In the genomic region with DNA sequence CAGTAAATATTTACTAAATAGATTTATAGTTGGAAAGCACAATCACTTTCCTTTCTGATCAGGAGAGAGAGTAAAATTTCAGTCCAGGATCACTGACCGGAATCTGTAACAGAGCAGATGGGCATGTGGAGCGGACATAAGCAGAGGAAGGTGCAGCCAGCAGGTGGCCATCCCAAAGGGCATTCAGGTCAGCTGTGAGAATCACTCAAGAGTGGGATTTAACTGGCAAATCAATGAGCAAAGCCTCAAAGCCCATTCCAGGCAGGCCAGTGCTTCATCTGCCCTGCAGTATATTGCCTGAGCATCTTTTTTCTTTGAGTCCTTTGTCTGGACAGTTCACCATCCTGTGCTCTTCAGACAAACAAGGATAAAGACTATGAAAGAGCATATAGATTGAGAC, we compare ENCODE assay signal across 21 cellular contexts.
DNase-seq lines count a peak whose midpoint lies in the region; ATAC-seq and TF ChIP-seq lines count a peak whose summit lies in the region.
"Had no signal": no experiment of that assay in that cellular context is flagged by ENCODE, and none has a peak within 500 bp of the region (broad histone marks: within the 10 kb centered on the region; RNA-seq: fewer than 3 reads in every experiment).

No MANE protein-coding gene starts in this region.

- H3K27me3 ChIP-seq in heart right ventricle: no peaks in the 10 kb centered on the region
- no peaks in the 10 kb centered on the region for H3K27me3 ChIP-seq in esophagus squamous epithelium
- H3K27me3 ChIP-seq in vagina: no peaks in the 10 kb centered on the region
- H3K27me3 ChIP-seq: BLaER1 had no signal

- H3K4me3 ChIP-seq in heart right ventricle (no peak overlapping the region), esophagus squamous epithelium (no peak overlapping the region), vagina (no peak overlapping the region)
- H3K4me3 ChIP-seq: BLaER1 had no signal

- ATAC-seq in heart right ventricle (peak in 1 of 8 donors; percentile 10), Right ventricle myocardium inferior (no peak), GM18858 (IDR thresholded peaks at IDR 0.05; ENCODE audit: unreplicated experiment) (no peak), GM18868 (IDR thresholded peaks at IDR 0.05; ENCODE audit: unreplicated experiment) (no peak), GM19455 (IDR thresholded peaks at IDR 0.05; ENCODE audit: unreplicated experiment) (no peak)
- ATAC-seq: effector memory CD8-positive, alpha-beta T cell; stimulated activated memory B cell treated with anti-CD40 and anti-IgM and Interleukin-4, amounts not matched to agents 10 μg/mL and 1 μg/mL and 100 μg/mL, for 72 hours had no signal

- DNase-seq in heart right ventricle (no peak), Right ventricle myocardium inferior (ENCODE audit: missing footprints) (no peak), esophagus squamous epithelium (lab: John Stamatoyannopoulos, UW) (no peak), retina (peak; percentile 55), vagina (ENCODE audit: extremely low spot score in 2 of 2) (no peak)
- DNase-seq: activated CD4-positive, alpha-beta T cell treated with anti-CD3 and anti-CD28 coated beads for 4 hours; Caco-2; effector memory CD8-positive, alpha-beta T cell; HFFc6; IMR-90; NCI-H1436 treated with DMSO at 0.1 percent for 48 hours; NCI-H2171 treated with DMSO at 0.1 percent for 48 hours; NCI-H774; occipital lobe; OCI-M1; T-helper 1 cell had no signal

- H3K4me1 ChIP-seq in heart right ventricle (peaks cover 0 to 23% (median 0%) of the 10 kb centered on the region in 9 donors), esophagus squamous epithelium (peaks cover 0 to 21% (median 0%) of the 10 kb centered on the region in 3 donors), vagina (peaks cover 14% of the 10 kb centered on the region)

- H3K36me3 ChIP-seq in heart right ventricle (no peaks in the 10 kb centered on the region), esophagus squamous epithelium (no peaks in the 10 kb centered on the region), vagina (no peaks in the 10 kb centered on the region)
- H3K36me3 ChIP-seq: BLaER1 had no signal

- TF ChIP-seq POLR2A in esophagus squamous epithelium (IDR thresholded peaks at IDR 0.05) (no peak), vagina (IDR thresholded peaks at IDR 0.05) (no peak)

- 98% methylated on average over 2 of the region's 2 CpGs for WGBS in heart right ventricle, 2 donors
- WGBS in esophagus squamous epithelium, 2 donors: 90 to 100% methylated on average over 2 of the region's 2 CpGs

- H3K27ac ChIP-seq in heart right ventricle: peak overlapping the region in 8 of 10 donors; percentile 44 to 82 (median 55)
- H3K27ac ChIP-seq in esophagus squamous epithelium: peak overlapping the region in 3 of 4 donors; percentile 64 to 78 (median 75)
- H3K27ac ChIP-seq in vagina: peak overlapping the region; percentile 86
- H3K27ac ChIP-seq: BLaER1 had no signal

- TF ChIP-seq CTCF in heart right ventricle (IDR thresholded peaks at IDR 0.05): no peak
- TF ChIP-seq CTCF in esophagus squamous epithelium (IDR thresholded peaks at IDR 0.05): no peak
- no peak for TF ChIP-seq CTCF in vagina (IDR thresholded peaks at IDR 0.05)

- intact Hi-C loops in heart right ventricle (cut with DNase I): no loop called here
- intact Hi-C loops in Right ventricle myocardium inferior (cut with DNase I): no loop called here
- intact Hi-C loops in esophagus squamous epithelium (cut with DNase I): no loop called here
- intact Hi-C loops in vagina (cut with DNase I): no loop called here

- no peaks in the 10 kb centered on the region for H3K9me3 ChIP-seq in heart right ventricle
- H3K9me3 ChIP-seq in esophagus squamous epithelium: no peaks in the 10 kb centered on the region
- no peaks in the 10 kb centered on the region for H3K9me3 ChIP-seq in vagina
- H3K9me3 ChIP-seq: BLaER1, Caco-2 had no signal
